Comparison of ENCODE assay signal across 15 cellular contexts in the genomic region with DNA sequence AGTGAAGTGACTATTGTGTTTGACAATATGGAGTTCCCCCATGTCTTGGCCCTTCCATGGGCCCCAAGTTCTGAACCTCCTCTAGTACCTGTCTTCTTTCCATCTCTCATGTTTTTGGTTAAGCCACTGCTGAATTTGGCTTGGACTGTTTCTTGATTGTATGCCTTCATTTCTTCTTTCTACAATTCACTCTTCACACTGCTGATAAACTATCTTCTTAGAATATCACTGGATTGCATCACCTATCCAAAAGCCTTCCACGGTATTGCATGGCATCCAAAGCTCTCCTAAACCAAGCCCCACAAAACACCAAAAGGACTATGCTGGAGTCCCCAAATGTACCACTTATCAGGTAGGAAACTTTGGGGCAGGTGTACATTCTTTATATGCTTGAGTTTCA. TPM values are rescaled to one million over a fixed set of nuclear protein-coding genes. Genes with fewer than 3 reads are reported as not detected.
A peak's percentile ranks its signal among the peaks of the same experiment; 100 is the strongest.
DNase-seq lines count a peak whose midpoint lies in the region; ATAC-seq and TF ChIP-seq lines count a peak whose summit lies in the region.
"Had no signal": no experiment of that assay in that cellular context is flagged by ENCODE, and none has a peak within 500 bp of the region (broad histone marks: within the 10 kb centered on the region; RNA-seq: fewer than 3 reads in every experiment).

No MANE protein-coding gene starts in this region.

- no peak overlapping the region for H3K14ac ChIP-seq in IMR-90 (replicated peaks; ENCODE audit: low read depth, low read length)

- WGBS in IMR-90 (ENCODE audit: extremely low coverage in 2 of 2, insufficient read length in 1 of 2), 2 experiments, result no CpG with 5 or more reads among the region's 1 CpG

- H3K23ac ChIP-seq in IMR-90 (ENCODE audit: low read depth, low read length), result no peak overlapping the region

- H3K4ac ChIP-seq in IMR-90 (ENCODE audit: low read depth, low read length), result no peak overlapping the region

- intact Hi-C loops in activated CD4-positive, alpha-beta T cell treated with anti-CD3 and anti-CD28 coated beads, Interleukin-2, amount 10 ng/mL, durations not matched to agents 24 days and 14 days (cut with micrococcal nuclease), result no loop called here
- intact Hi-C loops in IMR-90 (cut with micrococcal nuclease), result loop anchor here (2.0 kb wide), 1 partner anchor 853 kb away; no protein-coding TSS in a partner anchor

- no peak overlapping the region for H3K9ac ChIP-seq in IMR-90 (ENCODE audit: low read depth, low read length)

- BruUV-seq in IMR-90 (replicated peaks; lab: Mats Ljungman, UMichigan), result no TSS peak

- H2AK5ac ChIP-seq in IMR-90 (ENCODE audit: low read depth, low read length), result no peak overlapping the region

- peaks cover 9% of the 10 kb centered on the region for H3K9me3 Mint-ChIP-seq in activated CD4-positive, alpha-beta T cell treated with anti-CD3 and anti-CD28 coated beads, Interleukin-2, amount 10 ng/mL, durations not matched to agents 24 days and 14 days
- H3K9me3 Mint-ChIP-seq in WTC11, result peaks cover 15% of the 10 kb centered on the region
- H3K9me3 Mint-ChIP-seq in activated naive CD4-positive, alpha-beta T cell treated with anti-CD3 and anti-CD28 coated beads, Interleukin-2, amount 10 ng/mL, durations not matched to agents 7 days and 5 days, result no peaks in the 10 kb centered on the region

- peak; percentile 32 for DNase-seq in activated CD4-positive, alpha-beta T cell treated with anti-CD3 and anti-CD28 coated beads, Interleukin-2, amount 10 ng/mL, durations not matched to agents 24 days and 14 days
- no peak for DNase-seq in activated CD4-positive, alpha-beta T cell treated with anti-CD3 and anti-CD28 coated beads, Interleukin-2, amount 50 U/mL, for 1 hour
- DNase-seq in IMR-90 (no peak), WTC11 (ENCODE audit: low spot score) (no peak)
- no peak for DNase-seq in activated naive CD4-positive, alpha-beta T cell treated with anti-CD3 and anti-CD28 coated beads, Interleukin-2, amount 10 ng/mL, durations not matched to agents 7 days and 5 days
- DNase-seq: C1 segment of cervical spinal cord; Calu3; CD4-positive, alpha-beta memory T cell; COR-L47; DMS53; DMS79 treated with DMSO at 0.1 percent for 48 hours; GOT3 had no signal

- H3K56ac ChIP-seq in IMR-90 (ENCODE audit: extremely low read depth, insufficient read depth, low read length), result no peak overlapping the region

- TF ChIP-seq CTCF in IMR-90 (conservative IDR thresholded peaks at IDR 0.05; ENCODE audit: low read depth, low read length), result no peak
- no peak for TF ChIP-seq CTCF in WTC11 (IDR thresholded peaks at IDR 0.05)
- TF ChIP-seq CTCF in neutrophil (IDR thresholded peaks at IDR 0.05), result no peak

- no peak overlapping the region for H3K4me3 Mint-ChIP-seq in activated CD4-positive, alpha-beta T cell treated with anti-CD3 and anti-CD28 coated beads, Interleukin-2, amount 10 ng/mL, durations not matched to agents 24 days and 14 days
- no peak overlapping the region for H3K4me3 Mint-ChIP-seq in WTC11
- H3K4me3 Mint-ChIP-seq in activated naive CD4-positive, alpha-beta T cell treated with anti-CD3 and anti-CD28 coated beads, Interleukin-2, amount 10 ng/mL, durations not matched to agents 7 days and 5 days, result no peak overlapping the region
- H3K4me3 Mint-ChIP-seq: CD4-positive, alpha-beta memory T cell had no signal

- no peak overlapping the region for H3K18ac ChIP-seq in IMR-90 (ENCODE audit: low read depth, low read length)

- no peak overlapping the region for H2BK20ac ChIP-seq in IMR-90 (ENCODE audit: low read depth, low read length)

- H2BK5ac ChIP-seq in IMR-90 (ENCODE audit: low read depth, low read length, poor library complexity, severe bottlenecking), result no peak overlapping the region

- H2BK120ac ChIP-seq in IMR-90 (ENCODE audit: low read depth, low read length), result no peak overlapping the region

- peaks cover 2% of the 10 kb centered on the region for H3K4me1 Mint-ChIP-seq in activated CD4-positive, alpha-beta T cell treated with anti-CD3 and anti-CD28 coated beads, Interleukin-2, amount 10 ng/mL, durations not matched to agents 24 days and 14 days
- H3K4me1 Mint-ChIP-seq in WTC11, result peaks cover 6% of the 10 kb centered on the region
- peaks cover 8% of the 10 kb centered on the region for H3K4me1 Mint-ChIP-seq in activated naive CD4-positive, alpha-beta T cell treated with anti-CD3 and anti-CD28 coated beads, Interleukin-2, amount 10 ng/mL, durations not matched to agents 7 days and 5 days

- H3K27me3 ChIP-seq in IMR-90 (ENCODE audit: control insufficient read depth, insufficient read depth, low read length) (no peaks in the 10 kb centered on the region), neutrophil (no peaks in the 10 kb centered on the region)

- POLR2A ChIA-PET in IMR-90 (lab: Charles Lee; ENCODE audit: unreplicated experiment), result no interaction called here
- POLR2A ChIA-PET in WTC11 (lab: Charles Lee), result no interaction called here

- H3K9me1 ChIP-seq in IMR-90 (ENCODE audit: insufficient read depth, low read length), result 0 out of 2 replicates have a peak, but pooled peaks cover 4% of the 10 kb centered on the region

- ATAC-seq in IMR-90 (ENCODE audit: low read depth), result no peak
- no peak for ATAC-seq in WTC11
- ATAC-seq in HG03039 (IDR thresholded peaks at IDR 0.05; ENCODE audit: unreplicated experiment), result no peak

- H3K9me3 ChIP-seq in IMR-90 (ENCODE audit: control insufficient read depth, insufficient read depth, low read length) (no peaks in the 10 kb centered on the region), neutrophil (no peaks in the 10 kb centered on the region)
- H3K9me3 ChIP-seq: HAP-1 had no signal

- CTCF ChIA-PET in IMR-90 (lab: Yijun Ruan, JAX) (no interaction called here), WTC11 (lab: Charles Lee) (no interaction called here)
- CTCF ChIA-PET in activated naive CD4-positive, alpha-beta T cell treated with anti-CD3 and anti-CD28 coated beads, Interleukin-2, amount 10 ng/mL, durations not matched to agents 7 days and 5 days (lab: Charles Lee), result no interaction called here

- H3K36me3 ChIP-seq in IMR-90 (ENCODE audit: control insufficient read depth, insufficient read depth, low read length) (no peaks in the 10 kb centered on the region), neutrophil (no peaks in the 10 kb centered on the region)
- H3K36me3 ChIP-seq: HAP-1 had no signal

- no peak overlapping the region for H4K5ac ChIP-seq in IMR-90 (ENCODE audit: low read depth, low read length)

- TF ChIP-seq POLR2A in IMR-90 (IDR thresholded peaks at IDR 0.05; ENCODE audit: low read depth, low read length), result no peak

- peaks cover 0 to 3% of the 10 kb centered on the region in 2 experiments; a peak in 1 of 4 replicates for H3K79me1 ChIP-seq in IMR-90 (ENCODE audit: low read depth in 1 of 2, low read length in 2 of 2)

- no peak overlapping the region for H3K27ac Mint-ChIP-seq in activated CD4-positive, alpha-beta T cell treated with anti-CD3 and anti-CD28 coated beads, Interleukin-2, amount 10 ng/mL, durations not matched to agents 24 days and 14 days
- no peak overlapping the region for H3K27ac Mint-ChIP-seq in WTC11
- H3K27ac Mint-ChIP-seq in activated naive CD4-positive, alpha-beta T cell treated with anti-CD3 and anti-CD28 coated beads, Interleukin-2, amount 10 ng/mL, durations not matched to agents 7 days and 5 days, result no peak overlapping the region
- H3K27ac Mint-ChIP-seq: CD4-positive, alpha-beta memory T cell had no signal

- H4K20me1 ChIP-seq in IMR-90 (ENCODE audit: insufficient read depth, low read length), result no peaks in the 10 kb centered on the region

- no peak overlapping the region for H2AK9ac ChIP-seq in IMR-90 (replicated peaks; ENCODE audit: low read depth, low read length, poor library complexity)

- H3K27ac ChIP-seq in IMR-90 (ENCODE audit: insufficient read depth, low read length) (no peak overlapping the region), neutrophil (peak overlapping the region; percentile 83)

- dilution Hi-C loops in IMR-90 (cut with HindIII; ENCODE audit: low sequenced_read_pairs, unreplicated experiment), result no loop called here

- no peak overlapping the region for H3K4me2 ChIP-seq in IMR-90 (ENCODE audit: low read depth, low read length)

- H4K8ac ChIP-seq in IMR-90 (ENCODE audit: low read depth in 2 of 2, low read length in 2 of 2), result no peak overlapping the region

- H3K27me3 Mint-ChIP-seq in activated CD4-positive, alpha-beta T cell treated with anti-CD3 and anti-CD28 coated beads, Interleukin-2, amount 10 ng/mL, durations not matched to agents 24 days and 14 days, result peaks cover 14% of the 10 kb centered on the region
- peaks cover 3% of the 10 kb centered on the region; the same call in 1 of the 2 replicates for H3K27me3 Mint-ChIP-seq in WTC11 (ENCODE audit: low read depth)
- H3K27me3 Mint-ChIP-seq in activated naive CD4-positive, alpha-beta T cell treated with anti-CD3 and anti-CD28 coated beads, Interleukin-2, amount 10 ng/mL, durations not matched to agents 7 days and 5 days, result peaks cover 19% of the 10 kb centered on the region

- H2BK15ac ChIP-seq in IMR-90 (ENCODE audit: low read depth, low read length), result no peak overlapping the region

- no peak overlapping the region for H2AFZ ChIP-seq in IMR-90 (replicated peaks; ENCODE audit: low read length, poor library complexity)

- H4K91ac ChIP-seq in IMR-90 (ENCODE audit: insufficient read depth, low read depth, low read length), result no peak overlapping the region

- H3K4me3 ChIP-seq in IMR-90 (ENCODE audit: insufficient read depth, low read depth, low read length) (no peak overlapping the region), neutrophil (ENCODE audit: low read depth in 1 of 2, low read length in 1 of 2) (no peak overlapping the region)
- H3K4me3 ChIP-seq: HAP-1 had no signal

- no peak for TF ChIP-seq RAD21 in IMR-90 (IDR thresholded peaks at IDR 0.05; ENCODE audit: low read length)

- no peaks in the 10 kb centered on the region for H3K4me1 ChIP-seq in IMR-90 (ENCODE audit: control insufficient read depth, insufficient read depth, low read length)
- H3K4me1 ChIP-seq in neutrophil (ENCODE audit: control insufficient read depth in 1 of 2, insufficient read depth in 1 of 2, low read depth in 1 of 2, low read length in 1 of 2), result peaks cover 30 to 31% of the 10 kb centered on the region in 2 experiments

- in situ Hi-C loops in IMR-90 (cut with MboI; ENCODE audit: low sequenced_read_pairs), result no loop called here

- peaks cover 4% of the 10 kb centered on the region for H3K36me3 Mint-ChIP-seq in activated CD4-positive, alpha-beta T cell treated with anti-CD3 and anti-CD28 coated beads, Interleukin-2, amount 10 ng/mL, durations not matched to agents 24 days and 14 days (ENCODE audit: low read depth)
- no peaks in the 10 kb centered on the region for H3K36me3 Mint-ChIP-seq in WTC11
- peaks cover 3% of the 10 kb centered on the region for H3K36me3 Mint-ChIP-seq in activated naive CD4-positive, alpha-beta T cell treated with anti-CD3 and anti-CD28 coated beads, Interleukin-2, amount 10 ng/mL, durations not matched to agents 7 days and 5 days

TF ChIP-seq in WTC11, 78 proteins besides CTCF, POLR2A, EP300 and RAD21 (continues in another document):
- 0 out of 2 replicates have a peak, but pooled peaks have one; percentile 24 for TF ChIP-seq GABPB1 (CRISPR knock-in tag; IDR thresholded peaks at IDR 0.05)

RNA-seq across cellular contexts. Expression of a gene that starts 4.3 kb away (rescaled TPM):
- 20.8 and 21.3 TPM in 2 replicates for total RNA-seq in activated CD4-positive, alpha-beta T cell treated with anti-CD3 and anti-CD28 coated beads, Interleukin-2, amount 10 ng/mL, durations not matched to agents 24 days and 14 days
- 12.9 and 13.1 TPM in 2 replicates for total RNA-seq in IMR-90 (2012; rRNA removed)
- polyA plus RNA-seq in IMR-90 (2012; rRNA removed), result 6.2 and 6.6 TPM in 2 replicates
- 2.0 and 2.3 TPM in 2 replicates for polyA plus RNA-seq in IMR-90 (2012; cell fraction: cytosol; rRNA removed)
- 4.6 and 15.1 TPM in 2 replicates for polyA plus RNA-seq in IMR-90 (2012; cell fraction: nucleus; rRNA removed; ENCODE audit: low replicate concordance)
- 9.0 to 13.4 TPM (median 10.8 TPM) in 3 replicates for total RNA-seq in WTC11 (2021)
